ENCODE assay signal across 34 cellular contexts in genomic region chr6:116522896-116523295, GRCh38. TPM values are rescaled to one million over a fixed set of nuclear protein-coding genes. Genes with fewer than 3 reads are reported as not detected.
"Had no signal": no experiment of that assay in that cellular context is flagged by ENCODE, and none has a peak within 500 bp of the region (broad histone marks: within the 10 kb centered on the region; RNA-seq: fewer than 3 reads in every experiment).

No MANE protein-coding gene starts in this region.

- FAIRE-seq: bronchial epithelial cell, TTC549 had no signal

- H3K9me3 ChIP-seq: Peyer's patch, SJSA1, SK-N-SH had no signal

- H3K27ac ChIP-seq: Peyer's patch, SJSA1 had no signal

- H3K27me3 ChIP-seq: Peyer's patch, SJSA1 had no signal

- H3K4me1 ChIP-seq: Peyer's patch had no signal

- DNase-seq: activated CD4-positive, alpha-beta memory T cell treated with anti-CD3 and anti-CD28 coated beads for 36 hours; activated CD4-positive, alpha-beta T cell treated with anti-CD3 and anti-CD28 coated beads for 4 hours; activated CD4-positive, alpha-beta T cell treated with anti-CD3 and anti-CD28 coated beads, Interleukin-2, amount 50 U/mL, for 1 hour; activated CD4-positive, CD25-positive, alpha-beta regulatory T cell treated with anti-CD3 and anti-CD28 coated beads, Interleukin-2, amount 50 U/mL, for 72 hours; activated CD8-positive, alpha-beta memory T cell treated with anti-CD3 and anti-CD28 coated beads, Interleukin-2, amount 50 U/mL, for 4 hours; activated effector memory CD4-positive, alpha-beta T cell treated with Interleukin-2 at 50 U/mL for 16 hours; activated naive CD4-positive, alpha-beta T cell treated with anti-CD3 and anti-CD28 coated beads, Interleukin-2, amount 10 ng/mL, durations not matched to agents 7 days and 5 days; activated naive CD8-positive, alpha-beta T cell treated with anti-CD3 and anti-CD28 coated beads, Interleukin-2, amount 50 U/mL, for 24 hours; activated T-cell treated with anti-CD3 and anti-CD28 coated beads for 4 hours; activated T-cell treated with anti-CD3 and anti-CD28 coated beads, Interleukin-2, amount 50 U/mL, for 48 hours; anterior cingulate cortex; caudate nucleus; cerebellar nuclear complex; NCI-H1105; NCI-H1417 treated with DMSO at 0.1 percent for 48 hours; NCI-H187 treated with DMSO at 0.1 percent for 48 hours; NCI-H2081; NCI-H345; NCI-H524 treated with DMSO at 0.1 percent for 48 hours; NK-92 treated with Interleukin-12 subunit alpha and Interleukin-12 subunit beta, amount 100 ng/mL, for 24 hours; PC-3; Peyer's patch; RPMI8226; SHP77 treated with DMSO at 0.1 percent for 48 hours; SK-N-SH had no signal

- H3K4me3 ChIP-seq: Peyer's patch, SJSA1 had no signal

- H3K27ac Mint-ChIP-seq: activated CD4-positive, alpha-beta memory T cell treated with anti-CD3 and anti-CD28 coated beads for 36 hours; activated naive CD4-positive, alpha-beta T cell treated with anti-CD3 and anti-CD28 coated beads, Interleukin-2, amount 10 ng/mL, durations not matched to agents 7 days and 5 days; activated naive CD8-positive, alpha-beta T cell; activated naive CD8-positive, alpha-beta T cell treated with anti-CD3 and anti-CD28 coated beads, Interleukin-2, amount 50 U/mL, for 24 hours; brain; T-helper 1 cell treated with Interleukin-12 subunit alpha and Interleukin-12 subunit beta and Interleukin-4 antibody, amounts not matched to agents 30 μg/mL and 1 μg/mL, for 36 hours; T-helper 2 cell treated with Interferon-gamma antibody and Interleukin-4, amounts not matched to agents 5 μg/mL and 100 μg/mL, for 36 hours had no signal

- H3K36me3 ChIP-seq: Peyer's patch, SJSA1 had no signal

- H3K4me2 ChIP-seq: SK-N-SH had no signal

- H3K4me1 Mint-ChIP-seq: activated naive CD4-positive, alpha-beta T cell treated with anti-CD3 and anti-CD28 coated beads, Interleukin-2, amount 10 ng/mL, durations not matched to agents 7 days and 5 days; activated naive CD8-positive, alpha-beta T cell treated with anti-CD3 and anti-CD28 coated beads, Interleukin-2, amount 50 U/mL, for 24 hours; brain had no signal

- H3K9me3 Mint-ChIP-seq: activated CD4-positive, alpha-beta memory T cell treated with anti-CD3 and anti-CD28 coated beads for 36 hours; activated naive CD4-positive, alpha-beta T cell treated with anti-CD3 and anti-CD28 coated beads, Interleukin-2, amount 10 ng/mL, durations not matched to agents 7 days and 5 days; activated naive CD8-positive, alpha-beta T cell treated with anti-CD3 and anti-CD28 coated beads, Interleukin-2, amount 50 U/mL, for 24 hours; T-helper 1 cell treated with Interleukin-12 subunit alpha and Interleukin-12 subunit beta and Interleukin-4 antibody, amounts not matched to agents 30 μg/mL and 1 μg/mL, for 36 hours; T-helper 2 cell treated with Interferon-gamma antibody and Interleukin-4, amounts not matched to agents 5 μg/mL and 100 μg/mL, for 36 hours had no signal

- H3K36me3 Mint-ChIP-seq: activated CD4-positive, alpha-beta memory T cell treated with anti-CD3 and anti-CD28 coated beads for 36 hours; activated naive CD4-positive, alpha-beta T cell treated with anti-CD3 and anti-CD28 coated beads, Interleukin-2, amount 10 ng/mL, durations not matched to agents 7 days and 5 days; activated naive CD8-positive, alpha-beta T cell; brain had no signal

- H3K9ac ChIP-seq: SK-N-SH had no signal

- ATAC-seq: activated naive CD8-positive, alpha-beta T cell treated with anti-CD3 and anti-CD28 coated beads, Interleukin-2, amount 50 U/mL, for 24 hours; PC-3 had no signal

- H3K4me3 Mint-ChIP-seq: activated CD4-positive, alpha-beta memory T cell treated with anti-CD3 and anti-CD28 coated beads for 36 hours; activated naive CD4-positive, alpha-beta T cell treated with anti-CD3 and anti-CD28 coated beads, Interleukin-2, amount 10 ng/mL, durations not matched to agents 7 days and 5 days; activated naive CD8-positive, alpha-beta T cell; activated naive CD8-positive, alpha-beta T cell treated with anti-CD3 and anti-CD28 coated beads, Interleukin-2, amount 50 U/mL, for 24 hours; brain; T-helper 1 cell treated with Interleukin-12 subunit alpha and Interleukin-12 subunit beta and Interleukin-4 antibody, amounts not matched to agents 30 μg/mL and 1 μg/mL, for 36 hours; T-helper 2 cell treated with Interferon-gamma antibody and Interleukin-4, amounts not matched to agents 5 μg/mL and 100 μg/mL, for 36 hours had no signal

RNA-seq across cellular contexts. Expression of gene CALHM5, which starts 11.5 kb away (rescaled TPM):
- total RNA-seq: activated CD4-positive, alpha-beta memory T cell treated with anti-CD3 and anti-CD28 coated beads for 36 hours; PC-3 had no signal

RNA-seq across cellular contexts. Expression of gene TRAPPC3L, which starts 22.6 kb away (rescaled TPM):
- total RNA-seq: activated CD4-positive, alpha-beta memory T cell treated with anti-CD3 and anti-CD28 coated beads for 36 hours; bronchial epithelial cell; NCI-H460; PC-3; Peyer's patch; SJSA1 had no signal

RNA-seq across cellular contexts. Expression of gene CALHM4, which starts 30.7 kb away (rescaled TPM):
- total RNA-seq: activated CD4-positive, alpha-beta memory T cell treated with anti-CD3 and anti-CD28 coated beads for 36 hours; M059J; NCI-H460; PC-3; Peyer's patch; SJSA1 had no signal
- polyA plus RNA-seq: SK-N-SH had no signal
